In genomic region chr12:48442191-48442828, GRCh38 we compare ENCODE assay signal across 1 cellular context.
TF ChIP-seq lines count a peak whose summit lies in the region.

No MANE protein-coding gene starts in this region.

TF ChIP-seq in GM12878, 131 proteins besides CTCF, POLR2A, EP300 and RAD21:
- TF ChIP-seq CEBPZ (IDR thresholded peaks at IDR 0.05; ENCODE audit: low read depth, low read length), result no peak
- TF ChIP-seq SMAD5 (IDR thresholded peaks at IDR 0.05; ENCODE audit: low read depth), result no peak
- TF ChIP-seq ZNF207 (IDR thresholded peaks at IDR 0.05; ENCODE audit: borderline replicate concordance), result no peak
- TF ChIP-seq IKZF2 (IDR thresholded peaks at IDR 0.05), result no peak
- TF ChIP-seq ZBTB11 (CRISPR knock-in tag; IDR thresholded peaks at IDR 0.05), result no peak
- TF ChIP-seq BCL3 (IDR thresholded peaks at IDR 0.05; ENCODE audit: borderline replicate concordance, insufficient read depth, low read depth, low read length, poor library complexity, severe bottlenecking), result no peak
- TF ChIP-seq ZBTB4 (CRISPR knock-in tag; IDR thresholded peaks at IDR 0.05), result no peak
- no peak for TF ChIP-seq HDAC2 (IDR thresholded peaks at IDR 0.05)
- no peak for TF ChIP-seq HCFC1 (IDR thresholded peaks at IDR 0.05; ENCODE audit: low read length)
- TF ChIP-seq CHD4 (IDR thresholded peaks at IDR 0.05), result no peak
- no peak for TF ChIP-seq BCL11A (IDR thresholded peaks at IDR 0.05; ENCODE audit: low read depth, low read length)
- no peak for TF ChIP-seq JUNB (IDR thresholded peaks at IDR 0.05)
- no peak for TF ChIP-seq ATF7 (IDR thresholded peaks at IDR 0.05; ENCODE audit: low read depth)
- TF ChIP-seq KAT2A (conservative IDR thresholded peaks at IDR 0.05; ENCODE audit: control insufficient read depth, low read depth, low read length), result no peak
- TF ChIP-seq E2F4 (IDR thresholded peaks at IDR 0.05; ENCODE audit: low read depth, low read length), result no peak
- TF ChIP-seq NFIC (IDR thresholded peaks at IDR 0.05; ENCODE audit: low read depth, low read length), result no peak
- no peak for TF ChIP-seq ZSCAN29 (IDR thresholded peaks at IDR 0.05)
